Comparison of ENCODE assay signal across 8 cellular contexts in genomic region chr6:3118353-3119039, GRCh38. TPM values are rescaled to one million over a fixed set of nuclear protein-coding genes. Genes with fewer than 3 reads are reported as not detected.
DNase-seq lines count a peak whose midpoint lies in the region; ATAC-seq, FAIRE-seq and TF ChIP-seq lines count a peak whose summit lies in the region.

BPHL (plus strand) TSS chr6:3118711; CDS start chr6:3118741, 30 bp downstream.

- peak within 1 kb of the TSS; percentile 59 to 92 (median 85) for H3K4me3 ChIP-seq in keratinocyte (ENCODE audit: control insufficient read depth in 2 of 3, extremely low read depth in 1 of 3, insufficient read depth in 2 of 3, low read depth in 1 of 3, low read length in 3 of 3)

- peak within 1 kb of the TSS; percentile 97 for H3K27ac ChIP-seq in keratinocyte (ENCODE audit: control insufficient read depth, insufficient read depth, low read length)

- H3K9ac ChIP-seq in keratinocyte (ENCODE audit: control insufficient read depth, extremely low read depth, insufficient read depth, low read length), result peak within 1 kb of the TSS; percentile 97

- H3K36me3 ChIP-seq in keratinocyte (ENCODE audit: control insufficient read depth in 2 of 2, extremely low read depth in 1 of 2, insufficient read depth in 2 of 2, low read length in 2 of 2), result peaks cover 4 to 7% of the 10 kb centered on the region in 2 experiments

- FAIRE-seq in keratinocyte (lab: Jason Lieb, UNC), result no peak

- H3K27me3 ChIP-seq in keratinocyte (ENCODE audit: control insufficient read depth, extremely low read depth, insufficient read depth, low read length), result no peaks in the 10 kb centered on the region

- no peak for TF ChIP-seq CTCF in keratinocyte (optimal IDR thresholded peaks at IDR 0.05 in 1 of 3, IDR thresholded peaks at IDR 0.05 in 1 of 3, conservative IDR thresholded peaks at IDR 0.05 in 1 of 3; ENCODE audit: extremely low read depth in 1 of 3, insufficient read depth in 2 of 3, low read length in 3 of 3)

- H3K79me2 ChIP-seq in keratinocyte (ENCODE audit: control insufficient read depth, insufficient read depth, low read length), result peaks cover 3% of the 10 kb centered on the region

- no peaks in the 10 kb centered on the region for H3K9me3 ChIP-seq in keratinocyte (ENCODE audit: control insufficient read depth, low read depth, low read length)

- peaks cover 14% of the 10 kb centered on the region for H3K4me1 ChIP-seq in keratinocyte (ENCODE audit: control insufficient read depth, extremely low read depth, insufficient read depth, low read length)

- H3K4me2 ChIP-seq in keratinocyte (ENCODE audit: control insufficient read depth, extremely low read depth, insufficient read depth, low read depth, low read length), result peak within 1 kb of the TSS; percentile 95

- no peaks in the 10 kb centered on the region for H4K20me1 ChIP-seq in keratinocyte (ENCODE audit: control insufficient read depth, extremely low read depth, insufficient read depth, low read length)

- peak; percentile 84 for ATAC-seq in GM19043 (IDR thresholded peaks at IDR 0.05; ENCODE audit: low read depth, unreplicated experiment)
- peak; percentile 94 for ATAC-seq in HG03354 (IDR thresholded peaks at IDR 0.05; ENCODE audit: poor library complexity, severe bottlenecking, unreplicated experiment)

- DNase-seq in AG20443 (ENCODE audit: low spot score) (peak; percentile 100), NCI-H446 (lab: John Stamatoyannopoulos, UW) (peak; percentile 89 to 94), cerebellar nuclear complex (lab: John Stamatoyannopoulos, UW) (peak; percentile 57 to 81), keratinocyte (ENCODE audit: low read depth, low spot score) (peak; percentile 78)
- peak; percentile 100 for DNase-seq in activated CD4-positive, CD25-positive, alpha-beta regulatory T cell treated with anti-CD3 and anti-CD28 coated beads, Interleukin-2, amount 50 U/mL, for 72 hours
- DNase-seq in stimulated activated CD4-positive, alpha-beta T cell treated with anti-CD3 and anti-CD28 coated beads, Interleukin-12 subunit alpha, Interleukin-12 subunit beta, amount 100 ng/mL, for 48 hours (ENCODE audit: low read depth in 2 of 3, low spot score in 1 of 3), result peak; percentile 98 to 100 (median 100)

- dilution Hi-C loops in keratinocyte (cut with MboI; ENCODE audit: extremely low pct_ligation_motif_present, low sequenced_read_pairs), result no loop called here

- no peaks in the 10 kb centered on the region for H3K9me1 ChIP-seq in keratinocyte (ENCODE audit: control insufficient read depth, extremely low read depth, insufficient read depth, low read length)

- peak within 1 kb of the TSS; percentile 96 for H2AFZ ChIP-seq in keratinocyte (ENCODE audit: control insufficient read depth, low read length)

RNA-seq across cellular contexts. Expression of gene BPHL, which starts in this region (rescaled TPM):
- 17.5 to 21.9 TPM (median 21.8 TPM) in 3 replicates for polyA plus RNA-seq in keratinocyte
- 5.5 TPM for polyA plus RNA-seq in keratinocyte (2011; ENCODE audit: low read depth)
- 16.4 and 16.6 TPM in 2 replicates for polyA plus RNA-seq in keratinocyte (2011; cell fraction: cytosol; rRNA removed)
- polyA plus RNA-seq in keratinocyte (2011; cell fraction: nucleus; rRNA removed), result 19.8 and 21.9 TPM in 2 replicates
- 11.2 and 12.7 TPM in 2 replicates for polyA plus RNA-seq in keratinocyte (2012; ENCODE audit: low replicate concordance)
- 4.8 to 13.6 TPM (median 10.8 TPM) in 3 replicates for polyA minus RNA-seq in keratinocyte
- 9.0 TPM for polyA minus RNA-seq in keratinocyte (2011; cell fraction: cytosol; rRNA and poly(A)+ RNA removed)
- 4.0 and 6.4 TPM in 2 replicates for polyA minus RNA-seq in keratinocyte (2011; cell fraction: nucleus; rRNA and poly(A)+ RNA removed)

Comparison
In these comparisons a context has a peak if more than half of its experiments do, and no peak if none do; other contexts are left out.
1. Peak in every context shown above with its lines: DNase-seq, ATAC-seq, H3K4me3 ChIP-seq and H3K27ac ChIP-seq.